ENCODE assay signal across 1 cellular context in the genomic region with DNA sequence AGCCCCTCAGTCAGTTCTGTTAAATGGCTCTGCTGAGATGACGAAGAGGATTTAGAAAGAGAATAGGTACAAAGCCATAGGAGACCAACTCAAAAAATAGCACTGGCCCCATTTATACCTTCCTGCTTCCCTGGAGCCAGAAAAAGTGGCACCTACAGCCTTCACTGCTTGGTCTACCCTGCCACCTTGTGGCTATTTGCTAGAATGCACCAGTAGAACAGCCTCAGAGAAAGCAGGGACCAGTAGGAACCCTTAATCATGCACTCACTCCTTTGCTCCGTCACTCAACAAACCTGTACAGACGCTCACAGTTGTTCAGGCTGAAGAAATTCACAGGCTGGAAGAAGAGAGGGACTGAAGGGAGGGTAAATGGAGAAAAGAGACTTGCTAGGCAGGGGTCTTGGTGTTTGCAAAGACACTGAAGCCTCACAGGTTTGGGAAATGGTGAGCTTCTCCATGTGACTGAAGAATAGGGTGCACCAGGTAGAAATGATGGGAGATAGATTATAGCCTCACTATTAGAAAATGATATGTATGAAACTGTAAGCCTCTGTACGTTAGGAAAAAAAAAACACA.
TF ChIP-seq lines count a peak whose summit lies in the region.

No MANE protein-coding gene starts in this region.

TF ChIP-seq in HepG2, 621 proteins besides CTCF, POLR2A, EP300 and RAD21 (continues in another document):
- TF ChIP-seq ZBTB1 (CRISPR knock-in tag; IDR thresholded peaks at IDR 0.05; ENCODE audit: borderline replicate concordance) = no peak
- TF ChIP-seq ZNF296 (CRISPR knock-in tag; conservative IDR thresholded peaks at IDR 0.05) = no peak
- TF ChIP-seq, protein P1, sequence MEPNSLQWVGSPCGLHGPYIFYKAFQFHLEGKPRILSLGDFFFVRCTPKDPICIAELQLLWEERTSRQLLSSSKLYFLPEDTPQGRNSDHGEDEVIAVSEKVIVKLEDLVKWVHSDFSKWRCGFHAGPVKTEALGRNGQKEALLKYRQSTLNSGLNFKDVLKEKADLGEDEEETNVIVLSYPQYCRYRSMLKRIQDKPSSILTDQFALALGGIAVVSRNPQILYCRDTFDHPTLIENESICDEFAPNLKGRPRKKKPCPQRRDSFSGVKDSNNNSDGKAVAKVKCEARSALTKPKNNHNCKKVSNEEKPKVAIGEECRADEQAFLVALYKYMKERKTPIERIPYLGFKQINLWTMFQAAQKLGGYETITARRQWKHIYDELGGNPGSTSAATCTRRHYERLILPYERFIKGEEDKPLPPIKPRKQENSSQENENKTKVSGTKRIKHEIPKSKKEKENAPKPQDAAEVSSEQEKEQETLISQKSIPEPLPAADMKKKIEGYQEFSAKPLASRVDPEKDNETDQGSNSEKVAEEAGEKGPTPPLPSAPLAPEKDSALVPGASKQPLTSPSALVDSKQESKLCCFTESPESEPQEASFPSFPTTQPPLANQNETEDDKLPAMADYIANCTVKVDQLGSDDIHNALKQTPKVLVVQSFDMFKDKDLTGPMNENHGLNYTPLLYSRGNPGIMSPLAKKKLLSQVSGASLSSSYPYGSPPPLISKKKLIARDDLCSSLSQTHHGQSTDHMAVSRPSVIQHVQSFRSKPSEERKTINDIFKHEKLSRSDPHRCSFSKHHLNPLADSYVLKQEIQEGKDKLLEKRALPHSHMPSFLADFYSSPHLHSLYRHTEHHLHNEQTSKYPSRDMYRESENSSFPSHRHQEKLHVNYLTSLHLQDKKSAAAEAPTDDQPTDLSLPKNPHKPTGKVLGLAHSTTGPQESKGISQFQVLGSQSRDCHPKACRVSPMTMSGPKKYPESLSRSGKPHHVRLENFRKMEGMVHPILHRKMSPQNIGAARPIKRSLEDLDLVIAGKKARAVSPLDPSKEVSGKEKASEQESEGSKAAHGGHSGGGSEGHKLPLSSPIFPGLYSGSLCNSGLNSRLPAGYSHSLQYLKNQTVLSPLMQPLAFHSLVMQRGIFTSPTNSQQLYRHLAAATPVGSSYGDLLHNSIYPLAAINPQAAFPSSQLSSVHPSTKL (CRISPR knock-in tag; IDR thresholded peaks at IDR 0.05) = 0 out of 2 replicates have a peak, but pooled peaks have one; percentile 8
- TF ChIP-seq TARDBP (CRISPR knock-in tag; IDR thresholded peaks at IDR 0.05) = no peak
- no peak for TF ChIP-seq SP2 (CRISPR knock-in tag; IDR thresholded peaks at IDR 0.05)
- no peak for TF ChIP-seq ZNF766 (CRISPR knock-in tag; IDR thresholded peaks at IDR 0.05; ENCODE audit: borderline replicate concordance)
- TF ChIP-seq NFYC (CRISPR knock-in tag; IDR thresholded peaks at IDR 0.05) = no peak
- no peak for TF ChIP-seq PCBP1 (IDR thresholded peaks at IDR 0.05; ENCODE audit: borderline replicate concordance, low read depth, low read length)
- TF ChIP-seq ZNF367 (CRISPR knock-in tag; IDR thresholded peaks at IDR 0.05; ENCODE audit: borderline replicate concordance) = no peak
- TF ChIP-seq THAP11 (CRISPR knock-in tag; IDR thresholded peaks at IDR 0.05) = 0 out of 2 replicates have a peak, but pooled peaks have one; percentile 27
- no peak for TF ChIP-seq NCOA5 (CRISPR knock-in tag; IDR thresholded peaks at IDR 0.05)
- no peak for TF ChIP-seq ZNF432 (CRISPR knock-in tag; IDR thresholded peaks at IDR 0.05; ENCODE audit: borderline replicate concordance)
- TF ChIP-seq, protein P2, sequence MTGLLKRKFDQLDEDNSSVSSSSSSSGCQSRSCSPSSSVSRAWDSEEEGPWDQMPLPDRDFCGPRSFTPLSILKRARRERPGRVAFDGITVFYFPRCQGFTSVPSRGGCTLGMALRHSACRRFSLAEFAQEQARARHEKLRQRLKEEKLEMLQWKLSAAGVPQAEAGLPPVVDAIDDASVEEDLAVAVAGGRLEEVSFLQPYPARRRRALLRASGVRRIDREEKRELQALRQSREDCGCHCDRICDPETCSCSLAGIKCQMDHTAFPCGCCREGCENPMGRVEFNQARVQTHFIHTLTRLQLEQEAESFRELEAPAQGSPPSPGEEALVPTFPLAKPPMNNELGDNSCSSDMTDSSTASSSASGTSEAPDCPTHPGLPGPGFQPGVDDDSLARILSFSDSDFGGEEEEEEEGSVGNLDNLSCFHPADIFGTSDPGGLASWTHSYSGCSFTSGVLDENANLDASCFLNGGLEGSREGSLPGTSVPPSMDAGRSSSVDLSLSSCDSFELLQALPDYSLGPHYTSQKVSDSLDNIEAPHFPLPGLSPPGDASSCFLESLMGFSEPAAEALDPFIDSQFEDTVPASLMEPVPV (CRISPR knock-in tag; IDR thresholded peaks at IDR 0.05) = no peak
- no peak for TF ChIP-seq ZNF230 (CRISPR knock-in tag; IDR thresholded peaks at IDR 0.05)
- no peak for TF ChIP-seq TGIF2 (CRISPR knock-in tag; IDR thresholded peaks at IDR 0.05)
- TF ChIP-seq DMAP1 (CRISPR knock-in tag; IDR thresholded peaks at IDR 0.05) = no peak
- TF ChIP-seq, protein P3, sequence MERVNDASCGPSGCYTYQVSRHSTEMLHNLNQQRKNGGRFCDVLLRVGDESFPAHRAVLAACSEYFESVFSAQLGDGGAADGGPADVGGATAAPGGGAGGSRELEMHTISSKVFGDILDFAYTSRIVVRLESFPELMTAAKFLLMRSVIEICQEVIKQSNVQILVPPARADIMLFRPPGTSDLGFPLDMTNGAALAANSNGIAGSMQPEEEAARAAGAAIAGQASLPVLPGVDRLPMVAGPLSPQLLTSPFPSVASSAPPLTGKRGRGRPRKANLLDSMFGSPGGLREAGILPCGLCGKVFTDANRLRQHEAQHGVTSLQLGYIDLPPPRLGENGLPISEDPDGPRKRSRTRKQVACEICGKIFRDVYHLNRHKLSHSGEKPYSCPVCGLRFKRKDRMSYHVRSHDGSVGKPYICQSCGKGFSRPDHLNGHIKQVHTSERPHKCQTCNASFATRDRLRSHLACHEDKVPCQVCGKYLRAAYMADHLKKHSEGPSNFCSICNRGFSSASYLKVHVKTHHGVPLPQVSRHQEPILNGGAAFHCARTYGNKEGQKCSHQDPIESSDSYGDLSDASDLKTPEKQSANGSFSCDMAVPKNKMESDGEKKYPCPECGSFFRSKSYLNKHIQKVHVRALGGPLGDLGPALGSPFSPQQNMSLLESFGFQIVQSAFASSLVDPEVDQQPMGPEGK (CRISPR knock-in tag; IDR thresholded peaks at IDR 0.05) = no peak
- TF ChIP-seq, protein P4, sequence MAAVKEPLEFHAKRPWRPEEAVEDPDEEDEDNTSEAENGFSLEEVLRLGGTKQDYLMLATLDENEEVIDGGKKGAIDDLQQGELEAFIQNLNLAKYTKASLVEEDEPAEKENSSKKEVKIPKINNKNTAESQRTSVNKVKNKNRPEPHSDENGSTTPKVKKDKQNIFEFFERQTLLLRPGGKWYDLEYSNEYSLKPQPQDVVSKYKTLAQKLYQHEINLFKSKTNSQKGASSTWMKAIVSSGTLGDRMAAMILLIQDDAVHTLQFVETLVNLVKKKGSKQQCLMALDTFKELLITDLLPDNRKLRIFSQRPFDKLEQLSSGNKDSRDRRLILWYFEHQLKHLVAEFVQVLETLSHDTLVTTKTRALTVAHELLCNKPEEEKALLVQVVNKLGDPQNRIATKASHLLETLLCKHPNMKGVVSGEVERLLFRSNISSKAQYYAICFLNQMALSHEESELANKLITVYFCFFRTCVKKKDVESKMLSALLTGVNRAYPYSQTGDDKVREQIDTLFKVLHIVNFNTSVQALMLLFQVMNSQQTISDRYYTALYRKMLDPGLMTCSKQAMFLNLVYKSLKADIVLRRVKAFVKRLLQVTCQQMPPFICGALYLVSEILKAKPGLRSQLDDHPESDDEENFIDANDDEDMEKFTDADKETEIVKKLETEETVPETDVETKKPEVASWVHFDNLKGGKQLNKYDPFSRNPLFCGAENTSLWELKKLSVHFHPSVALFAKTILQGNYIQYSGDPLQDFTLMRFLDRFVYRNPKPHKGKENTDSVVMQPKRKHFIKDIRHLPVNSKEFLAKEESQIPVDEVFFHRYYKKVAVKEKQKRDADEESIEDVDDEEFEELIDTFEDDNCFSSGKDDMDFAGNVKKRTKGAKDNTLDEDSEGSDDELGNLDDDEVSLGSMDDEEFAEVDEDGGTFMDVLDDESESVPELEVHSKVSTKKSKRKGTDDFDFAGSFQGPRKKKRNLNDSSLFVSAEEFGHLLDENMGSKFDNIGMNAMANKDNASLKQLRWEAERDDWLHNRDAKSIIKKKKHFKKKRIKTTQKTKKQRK (IDR thresholded peaks at IDR 0.05; ENCODE audit: low read length) = no peak
- TF ChIP-seq ARNT2 (CRISPR knock-in tag; IDR thresholded peaks at IDR 0.05; ENCODE audit: low read depth) = no peak
- TF ChIP-seq NFYB (CRISPR knock-in tag; IDR thresholded peaks at IDR 0.05) = no peak
- TF ChIP-seq HDAC2 (CRISPR knock-in tag; IDR thresholded peaks at IDR 0.05) = no peak
- TF ChIP-seq ZNF12 (CRISPR knock-in tag; IDR thresholded peaks at IDR 0.05) = no peak
- TF ChIP-seq, protein P5, sequence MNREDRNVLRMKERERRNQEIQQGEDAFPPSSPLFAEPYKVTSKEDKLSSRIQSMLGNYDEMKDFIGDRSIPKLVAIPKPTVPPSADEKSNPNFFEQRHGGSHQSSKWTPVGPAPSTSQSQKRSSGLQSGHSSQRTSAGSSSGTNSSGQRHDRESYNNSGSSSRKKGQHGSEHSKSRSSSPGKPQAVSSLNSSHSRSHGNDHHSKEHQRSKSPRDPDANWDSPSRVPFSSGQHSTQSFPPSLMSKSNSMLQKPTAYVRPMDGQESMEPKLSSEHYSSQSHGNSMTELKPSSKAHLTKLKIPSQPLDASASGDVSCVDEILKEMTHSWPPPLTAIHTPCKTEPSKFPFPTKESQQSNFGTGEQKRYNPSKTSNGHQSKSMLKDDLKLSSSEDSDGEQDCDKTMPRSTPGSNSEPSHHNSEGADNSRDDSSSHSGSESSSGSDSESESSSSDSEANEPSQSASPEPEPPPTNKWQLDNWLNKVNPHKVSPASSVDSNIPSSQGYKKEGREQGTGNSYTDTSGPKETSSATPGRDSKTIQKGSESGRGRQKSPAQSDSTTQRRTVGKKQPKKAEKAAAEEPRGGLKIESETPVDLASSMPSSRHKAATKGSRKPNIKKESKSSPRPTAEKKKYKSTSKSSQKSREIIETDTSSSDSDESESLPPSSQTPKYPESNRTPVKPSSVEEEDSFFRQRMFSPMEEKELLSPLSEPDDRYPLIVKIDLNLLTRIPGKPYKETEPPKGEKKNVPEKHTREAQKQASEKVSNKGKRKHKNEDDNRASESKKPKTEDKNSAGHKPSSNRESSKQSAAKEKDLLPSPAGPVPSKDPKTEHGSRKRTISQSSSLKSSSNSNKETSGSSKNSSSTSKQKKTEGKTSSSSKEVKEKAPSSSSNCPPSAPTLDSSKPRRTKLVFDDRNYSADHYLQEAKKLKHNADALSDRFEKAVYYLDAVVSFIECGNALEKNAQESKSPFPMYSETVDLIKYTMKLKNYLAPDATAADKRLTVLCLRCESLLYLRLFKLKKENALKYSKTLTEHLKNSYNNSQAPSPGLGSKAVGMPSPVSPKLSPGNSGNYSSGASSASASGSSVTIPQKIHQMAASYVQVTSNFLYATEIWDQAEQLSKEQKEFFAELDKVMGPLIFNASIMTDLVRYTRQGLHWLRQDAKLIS (CRISPR knock-in tag; IDR thresholded peaks at IDR 0.05) = no peak
- TF ChIP-seq, protein P6, sequence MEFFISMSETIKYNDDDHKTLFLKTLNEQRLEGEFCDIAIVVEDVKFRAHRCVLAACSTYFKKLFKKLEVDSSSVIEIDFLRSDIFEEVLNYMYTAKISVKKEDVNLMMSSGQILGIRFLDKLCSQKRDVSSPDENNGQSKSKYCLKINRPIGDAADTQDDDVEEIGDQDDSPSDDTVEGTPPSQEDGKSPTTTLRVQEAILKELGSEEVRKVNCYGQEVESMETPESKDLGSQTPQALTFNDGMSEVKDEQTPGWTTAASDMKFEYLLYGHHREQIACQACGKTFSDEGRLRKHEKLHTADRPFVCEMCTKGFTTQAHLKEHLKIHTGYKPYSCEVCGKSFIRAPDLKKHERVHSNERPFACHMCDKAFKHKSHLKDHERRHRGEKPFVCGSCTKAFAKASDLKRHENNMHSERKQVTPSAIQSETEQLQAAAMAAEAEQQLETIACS (CRISPR knock-in tag; IDR thresholded peaks at IDR 0.05) = no peak
- TF ChIP-seq ETV6 (CRISPR knock-in tag; conservative IDR thresholded peaks at IDR 0.05) = no peak
- TF ChIP-seq, protein P7, sequence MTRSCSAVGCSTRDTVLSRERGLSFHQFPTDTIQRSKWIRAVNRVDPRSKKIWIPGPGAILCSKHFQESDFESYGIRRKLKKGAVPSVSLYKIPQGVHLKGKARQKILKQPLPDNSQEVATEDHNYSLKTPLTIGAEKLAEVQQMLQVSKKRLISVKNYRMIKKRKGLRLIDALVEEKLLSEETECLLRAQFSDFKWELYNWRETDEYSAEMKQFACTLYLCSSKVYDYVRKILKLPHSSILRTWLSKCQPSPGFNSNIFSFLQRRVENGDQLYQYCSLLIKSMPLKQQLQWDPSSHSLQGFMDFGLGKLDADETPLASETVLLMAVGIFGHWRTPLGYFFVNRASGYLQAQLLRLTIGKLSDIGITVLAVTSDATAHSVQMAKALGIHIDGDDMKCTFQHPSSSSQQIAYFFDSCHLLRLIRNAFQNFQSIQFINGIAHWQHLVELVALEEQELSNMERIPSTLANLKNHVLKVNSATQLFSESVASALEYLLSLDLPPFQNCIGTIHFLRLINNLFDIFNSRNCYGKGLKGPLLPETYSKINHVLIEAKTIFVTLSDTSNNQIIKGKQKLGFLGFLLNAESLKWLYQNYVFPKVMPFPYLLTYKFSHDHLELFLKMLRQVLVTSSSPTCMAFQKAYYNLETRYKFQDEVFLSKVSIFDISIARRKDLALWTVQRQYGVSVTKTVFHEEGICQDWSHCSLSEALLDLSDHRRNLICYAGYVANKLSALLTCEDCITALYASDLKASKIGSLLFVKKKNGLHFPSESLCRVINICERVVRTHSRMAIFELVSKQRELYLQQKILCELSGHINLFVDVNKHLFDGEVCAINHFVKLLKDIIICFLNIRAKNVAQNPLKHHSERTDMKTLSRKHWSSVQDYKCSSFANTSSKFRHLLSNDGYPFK (CRISPR knock-in tag; IDR thresholded peaks at IDR 0.05; ENCODE audit: borderline replicate concordance) = no peak
- TF ChIP-seq STAG1 (CRISPR knock-in tag; IDR thresholded peaks at IDR 0.05) = peak; percentile 94
- no peak for TF ChIP-seq NR2C2 (CRISPR knock-in tag; IDR thresholded peaks at IDR 0.05; ENCODE audit: borderline replicate concordance)
- no peak for TF ChIP-seq FOXA3 (CRISPR knock-in tag; IDR thresholded peaks at IDR 0.05)
- TF ChIP-seq GFI1 (CRISPR knock-in tag; IDR thresholded peaks at IDR 0.05; ENCODE audit: borderline replicate concordance) = no peak
- TF ChIP-seq ZNF10 (CRISPR knock-in tag; IDR thresholded peaks at IDR 0.05; ENCODE audit: borderline replicate concordance, low read depth) = no peak
- TF ChIP-seq RAD51 (IDR thresholded peaks at IDR 0.05; ENCODE audit: borderline replicate concordance) = no peak
- TF ChIP-seq NFE2L1 (CRISPR knock-in tag; IDR thresholded peaks at IDR 0.05; ENCODE audit: borderline replicate concordance) = no peak
- TF ChIP-seq JARID2 (CRISPR knock-in tag; IDR thresholded peaks at IDR 0.05; ENCODE audit: insufficient replicate concordance) = no peak
- TF ChIP-seq ATF1 (CRISPR knock-in tag; IDR thresholded peaks at IDR 0.05) = no peak
- TF ChIP-seq FOXP1 (IDR thresholded peaks at IDR 0.05) = no peak
- no peak for TF ChIP-seq FOXP1 (CRISPR knock-in tag; IDR thresholded peaks at IDR 0.05)
- no peak for TF ChIP-seq ZSCAN21 (CRISPR knock-in tag; IDR thresholded peaks at IDR 0.05; ENCODE audit: borderline replicate concordance)
- no peak for TF ChIP-seq ZNF678 (CRISPR knock-in tag; IDR thresholded peaks at IDR 0.05)
- no peak for TF ChIP-seq CHCHD3 (CRISPR knock-in tag; IDR thresholded peaks at IDR 0.05)
- no peak for TF ChIP-seq ZNF569 (CRISPR knock-in tag; IDR thresholded peaks at IDR 0.05; ENCODE audit: borderline replicate concordance)
- no peak for TF ChIP-seq CEBPG (CRISPR knock-in tag; IDR thresholded peaks at IDR 0.05)
- TF ChIP-seq FOXC1 (CRISPR knock-in tag; IDR thresholded peaks at IDR 0.05; ENCODE audit: borderline replicate concordance) = no peak
- 0 out of 2 replicates have a peak, but pooled peaks have one; percentile 42 for TF ChIP-seq ZNF614 (CRISPR knock-in tag; IDR thresholded peaks at IDR 0.05; ENCODE audit: borderline replicate concordance)
- no peak for TF ChIP-seq ZNF644 (CRISPR knock-in tag; IDR thresholded peaks at IDR 0.05; ENCODE audit: low read depth)
- TF ChIP-seq ZSCAN20 (CRISPR knock-in tag; IDR thresholded peaks at IDR 0.05; ENCODE audit: borderline replicate concordance) = no peak
